In genomic region chr2:38922389-38922788, GRCh38 we compare ENCODE assay signal across 2 cellular contexts.
TF ChIP-seq lines count a peak whose summit lies in the region.

No MANE protein-coding gene starts in this region.

TF ChIP-seq in HepG2, 621 proteins besides CTCF, POLR2A, EP300 and RAD21 (continues in another document):
- TF ChIP-seq THAP11 (CRISPR knock-in tag; IDR thresholded peaks at IDR 0.05) (no peak), BCL6 (CRISPR knock-in tag; IDR thresholded peaks at IDR 0.05) (peak; percentile 76), CREM (IDR thresholded peaks at IDR 0.05) (peak; percentile 52; the same call in 1 of the 2 replicates), CREM (CRISPR knock-in tag; IDR thresholded peaks at IDR 0.05) (no peak), TAF15 (IDR thresholded peaks at IDR 0.05; ENCODE audit: low read depth, low read length, poor library complexity, severe bottlenecking) (no peak), CEBPG (CRISPR knock-in tag; IDR thresholded peaks at IDR 0.05) (peak; percentile 28; the same call in 1 of the 2 replicates), FOXA3 (CRISPR knock-in tag; IDR thresholded peaks at IDR 0.05) (peak; percentile 76), HMG20A (CRISPR knock-in tag; IDR thresholded peaks at IDR 0.05; ENCODE audit: borderline replicate concordance) (0 out of 2 replicates have a peak, but pooled peaks have one; percentile 20), HNRNPUL1 (IDR thresholded peaks at IDR 0.05; ENCODE audit: low read depth, low read length) (no peak), SOX13 (IDR thresholded peaks at IDR 0.05) (no peak), SOX13 (CRISPR knock-in tag; conservative IDR thresholded peaks at IDR 0.05 in 1 of 2, IDR thresholded peaks at IDR 0.05 in 1 of 2) (peak in 1 of 2 experiments; percentile 74; a peak in 2 of 4 replicates), RXRB (CRISPR knock-in tag; IDR thresholded peaks at IDR 0.05; ENCODE audit: borderline replicate concordance) (0 out of 2 replicates have a peak, but pooled peaks have one; percentile 9), ARID5B (CRISPR knock-in tag; IDR thresholded peaks at IDR 0.05) (peak; percentile 78), ATF4 (CRISPR knock-in tag; IDR thresholded peaks at IDR 0.05) (peak in 1 of 2 experiments; percentile 63; a peak in 2 of 4 replicates), FOXM1 (CRISPR knock-in tag; IDR thresholded peaks at IDR 0.05) (no peak), YEATS4 (CRISPR knock-in tag; IDR thresholded peaks at IDR 0.05; ENCODE audit: borderline replicate concordance) (no peak), ZMYM3 (CRISPR knock-in tag; IDR thresholded peaks at IDR 0.05) (peak; percentile 39; the same call in 1 of the 2 replicates), HNF4A (CRISPR knock-in tag; IDR thresholded peaks at IDR 0.05) (peak; percentile 16; the same call in 1 of the 2 replicates), ZNF512B (CRISPR knock-in tag; IDR thresholded peaks at IDR 0.05; ENCODE audit: borderline replicate concordance) (no peak), FOXO1 (CRISPR knock-in tag; IDR thresholded peaks at IDR 0.05) (peak; percentile 18; the same call in 1 of the 2 replicates), ZNF484 (CRISPR knock-in tag; IDR thresholded peaks at IDR 0.05; ENCODE audit: borderline replicate concordance, low read depth) (no peak), XBP1 (CRISPR knock-in tag; IDR thresholded peaks at IDR 0.05) (no peak), ZNF3 (CRISPR knock-in tag; IDR thresholded peaks at IDR 0.05) (peak; percentile 76; the same call in 1 of the 2 replicates), ZBTB44 (CRISPR knock-in tag; IDR thresholded peaks at IDR 0.05) (no peak)

TF ChIP-seq in HEK293, 187 proteins besides CTCF, POLR2A, EP300 and RAD21:
- TF ChIP-seq HOXC10 (CRISPR knock-in tag; IDR thresholded peaks at IDR 0.05) (no peak), ZNF664 (tag by site-specific recombination; IDR thresholded peaks at IDR 0.05) (peak; percentile 16; the same call in 1 of the 2 replicates), ZNF157 (tag by site-specific recombination; IDR thresholded peaks at IDR 0.05) (no peak), ZNF473 (tag by site-specific recombination; IDR thresholded peaks at IDR 0.05) (no peak), ZSCAN5A (tag by site-specific recombination; IDR thresholded peaks at IDR 0.05) (no peak)
